18 cellular contexts compared by ENCODE assay signal in genomic region chr15:66911131-66911700, GRCh38.
DNase-seq lines count a peak whose midpoint lies in the region; ATAC-seq and TF ChIP-seq lines count a peak whose summit lies in the region.
"Had no signal": no experiment of that assay in that cellular context is flagged by ENCODE, and none has a peak within 500 bp of the region (broad histone marks: within the 10 kb centered on the region; RNA-seq: fewer than 3 reads in every experiment).

No MANE protein-coding gene starts in this region.

- H3K9me3 ChIP-seq in OCI-LY7 (ENCODE audit: low read length) = no peaks in the 10 kb centered on the region
- H3K9me3 ChIP-seq in neuronal stem cell (replicated peaks in 1 of 2; ENCODE audit: control insufficient read depth in 2 of 2, insufficient read depth in 1 of 2, low read depth in 1 of 2, low read length in 2 of 2) = peaks cover 0 to 1% of the 10 kb centered on the region in 2 donors
- H3K9me3 ChIP-seq: Peyer's patch had no signal

- no peaks in the 10 kb centered on the region for H3K79me2 ChIP-seq in OCI-LY7 (ENCODE audit: insufficient read depth, low read depth, low read length)

- H3K23ac ChIP-seq in neuronal stem cell (ENCODE audit: low read depth, low read length, poor library complexity) = no peak overlapping the region

- no peak overlapping the region for H3K27ac ChIP-seq in OCI-LY7 (ENCODE audit: low read depth, low read length, poor library complexity, severe bottlenecking)
- H3K27ac ChIP-seq in neuronal stem cell (replicated peaks; ENCODE audit: low read length) = no peak overlapping the region
- H3K27ac ChIP-seq: Peyer's patch had no signal

- H3K9ac ChIP-seq in neuronal stem cell (ENCODE audit: low read depth, low read length, poor library complexity) = no peak overlapping the region

- H3K4me3 ChIP-seq in OCI-LY7 (ENCODE audit: low read depth, low read length, poor library complexity, severe bottlenecking) = no peak overlapping the region
- H3K4me3 ChIP-seq in neuronal stem cell (ENCODE audit: low read length in 2 of 2) = no peak overlapping the region
- H3K4me3 ChIP-seq: Peyer's patch had no signal

- no peak overlapping the region for H4K91ac ChIP-seq in neuronal stem cell (ENCODE audit: low read depth, low read length, poor library complexity)

- H3K4me1 Mint-ChIP-seq in activated naive CD4-positive, alpha-beta T cell treated with anti-CD3 and anti-CD28 coated beads, Interleukin-2, amount 10 ng/mL, durations not matched to agents 7 days and 5 days = peaks cover 60% of the 10 kb centered on the region
- peaks cover 86% of the 10 kb centered on the region for H3K4me1 Mint-ChIP-seq in dendritic cell treated with granulocyte-macrophage colony-stimulating factor and Interleukin-4, amounts not matched to agents 40 ng/mL and 50 ng/mL, for 4 days (ENCODE audit: low read depth)

- WGBS in neuronal stem cell (ENCODE audit: extremely low coverage in 2 of 2, insufficient read length in 2 of 2, insufficient replicate concordance in 1 of 2), 2 donors = no CpG with 5 or more reads among the region's 13 CpGs

- peak overlapping the region; percentile 26 for H2BK120ac ChIP-seq in neuronal stem cell (ENCODE audit: low read depth, low read length)

- H3K4me2 ChIP-seq in OCI-LY7 (ENCODE audit: low read length) = no peak overlapping the region
- no peak overlapping the region for H3K4me2 ChIP-seq in neuronal stem cell (ENCODE audit: insufficient read depth, low read length, poor library complexity, severe bottlenecking)

- no peaks in the 10 kb centered on the region for H3K79me1 ChIP-seq in neuronal stem cell (ENCODE audit: low read depth, low read length)

- BruUV-seq in OCI-LY7 (replicated peaks; lab: Mats Ljungman, UMichigan) = no TSS peak

- intact Hi-C loops in OCI-LY7 (cut with micrococcal nuclease; ENCODE audit: unreplicated experiment) (no loop called here), head of caudate nucleus (cut with DNase I) (no loop called here)
- intact Hi-C loops in dendritic cell treated with granulocyte-macrophage colony-stimulating factor and Interleukin-4, amounts not matched to agents 40 ng/mL and 50 ng/mL, for 4 days (cut with micrococcal nuclease) = no loop called here

- DNase-seq in activated naive CD4-positive, alpha-beta T cell treated with anti-CD3 and anti-CD28 coated beads, Interleukin-2, amount 10 ng/mL, durations not matched to agents 7 days and 5 days = no peak
- no peak for DNase-seq in activated naive CD4-positive, alpha-beta T cell treated with anti-CD3 and anti-CD28 coated beads, Interleukin-2, amount 50 U/mL, for 72 hours (ENCODE audit: low spot score in 2 of 2)
- DNase-seq in OCI-LY7 (ENCODE audit: low spot score) (no peak), neuronal stem cell (ENCODE audit: low spot score) (no peak), head of caudate nucleus (no peak)
- DNase-seq: Calu3, DMS79, NCI-H1417, NCI-H2029, NCI-H2171, NCI-H510A, NCI-H774, Peyer's patch, Right ventricle myocardium superior had no signal

- peaks cover 33% of the 10 kb centered on the region for H3K27me3 Mint-ChIP-seq in activated naive CD4-positive, alpha-beta T cell treated with anti-CD3 and anti-CD28 coated beads, Interleukin-2, amount 10 ng/mL, durations not matched to agents 7 days and 5 days
- peaks cover 3% of the 10 kb centered on the region for H3K27me3 Mint-ChIP-seq in dendritic cell treated with granulocyte-macrophage colony-stimulating factor and Interleukin-4, amounts not matched to agents 40 ng/mL and 50 ng/mL, for 4 days

- H3K27ac Mint-ChIP-seq in activated naive CD4-positive, alpha-beta T cell treated with anti-CD3 and anti-CD28 coated beads, Interleukin-2, amount 10 ng/mL, durations not matched to agents 7 days and 5 days = peak overlapping the region; percentile 85
- H3K27ac Mint-ChIP-seq in activated naive CD4-positive, alpha-beta T cell treated with anti-CD3 and anti-CD28 coated beads, Interleukin-2, amount 50 U/mL, for 72 hours = no peak overlapping the region
- H3K27ac Mint-ChIP-seq in dendritic cell treated with granulocyte-macrophage colony-stimulating factor and Interleukin-4, amounts not matched to agents 40 ng/mL and 50 ng/mL, for 4 days = peak overlapping the region; percentile 79

- no peak overlapping the region for H2BK5ac ChIP-seq in neuronal stem cell (ENCODE audit: low read length)

- H3K27me3 ChIP-seq in neuronal stem cell (ENCODE audit: control insufficient read depth in 3 of 3, insufficient read depth in 3 of 3, low read depth in 1 of 3, low read length in 3 of 3) = peaks cover 0 to 13% (median 0%) of the 10 kb centered on the region in 3 experiments
- H3K27me3 ChIP-seq: Peyer's patch had no signal

- H2BK12ac ChIP-seq in neuronal stem cell (ENCODE audit: low read length) = no peak overlapping the region

- H2AFZ ChIP-seq in OCI-LY7 (ENCODE audit: low read length) (peak overlapping the region; percentile 2; the same call in 1 of the 2 replicates), neuronal stem cell (ENCODE audit: low read length) (no peak overlapping the region)

- no peaks in the 10 kb centered on the region for H3K9me2 ChIP-seq in OCI-LY7 (ENCODE audit: insufficient read depth, low read length)

- peaks cover 12% of the 10 kb centered on the region for H3K36me3 Mint-ChIP-seq in activated naive CD4-positive, alpha-beta T cell treated with anti-CD3 and anti-CD28 coated beads, Interleukin-2, amount 10 ng/mL, durations not matched to agents 7 days and 5 days
- peaks cover 0 to 5% of the 10 kb centered on the region in 2 donors for H3K36me3 Mint-ChIP-seq in activated naive CD4-positive, alpha-beta T cell treated with anti-CD3 and anti-CD28 coated beads, Interleukin-2, amount 50 U/mL, for 72 hours
- peaks cover 9% of the 10 kb centered on the region for H3K36me3 Mint-ChIP-seq in dendritic cell treated with granulocyte-macrophage colony-stimulating factor and Interleukin-4, amounts not matched to agents 40 ng/mL and 50 ng/mL, for 4 days (ENCODE audit: low read depth)

- POLR2A ChIA-PET in OCI-LY7 (lab: Charles Lee) = interaction anchor here (0.8 kb wide), 1 partner anchor 10 kb away, joined by 4 read pairs; no protein-coding TSS in a partner anchor

- no peak overlapping the region for H4K8ac ChIP-seq in neuronal stem cell (ENCODE audit: low read depth, low read length)

- no peaks in the 10 kb centered on the region for H4K20me1 ChIP-seq in OCI-LY7 (ENCODE audit: insufficient read depth, low read length)

- no peaks in the 10 kb centered on the region for H3K36me3 ChIP-seq in OCI-LY7 (ENCODE audit: insufficient read depth, low read length)
- H3K36me3 ChIP-seq in neuronal stem cell (replicated peaks in 1 of 2; ENCODE audit: control insufficient read depth in 2 of 2, insufficient read depth in 2 of 2, low read length in 2 of 2) = no peaks in the 10 kb centered on the region
- H3K36me3 ChIP-seq: Peyer's patch had no signal

- H3K4ac ChIP-seq in neuronal stem cell (ENCODE audit: low read length) = no peak overlapping the region

- H3K4me3 Mint-ChIP-seq in activated naive CD4-positive, alpha-beta T cell treated with anti-CD3 and anti-CD28 coated beads, Interleukin-2, amount 10 ng/mL, durations not matched to agents 7 days and 5 days = peak overlapping the region; percentile 6
- H3K4me3 Mint-ChIP-seq in dendritic cell treated with granulocyte-macrophage colony-stimulating factor and Interleukin-4, amounts not matched to agents 40 ng/mL and 50 ng/mL, for 4 days = no peak overlapping the region

- CTCF ChIA-PET in activated naive CD4-positive, alpha-beta T cell treated with anti-CD3 and anti-CD28 coated beads, Interleukin-2, amount 10 ng/mL, durations not matched to agents 7 days and 5 days (lab: Charles Lee) = interaction anchor here (0.6 to 6.7 kb wide), 3 partner anchors 9 to 684 kb away, joined by 3 to 31 read pairs (median 3); no protein-coding TSS in a partner anchor
- CTCF ChIA-PET in OCI-LY7 (lab: Charles Lee; ENCODE audit: unreplicated experiment) = interaction anchor here (0.8 kb wide), 1 partner anchor 11 kb away, joined by 4 read pairs; no protein-coding TSS in a partner anchor

- peak overlapping the region; percentile 5 for H2AK5ac ChIP-seq in neuronal stem cell (ENCODE audit: low read depth, low read length)

- peaks cover 29% of the 10 kb centered on the region for H3K4me1 ChIP-seq in OCI-LY7 (ENCODE audit: insufficient read depth, low read length, poor library complexity, severe bottlenecking)
- peaks cover 8 to 9% of the 10 kb centered on the region in 2 donors for H3K4me1 ChIP-seq in neuronal stem cell (ENCODE audit: control insufficient read depth in 2 of 2, insufficient read depth in 1 of 2, low read depth in 1 of 2, low read length in 2 of 2)
- H3K4me1 ChIP-seq: Peyer's patch had no signal

- peak overlapping the region; percentile 60 for H3K18ac ChIP-seq in neuronal stem cell (ENCODE audit: low read length)

- no peak overlapping the region for H3K14ac ChIP-seq in neuronal stem cell (ENCODE audit: low read length)

- TF ChIP-seq CTCF in OCI-LY7 (conservative IDR thresholded peaks at IDR 0.05; ENCODE audit: low read length) = no peak

- peak overlapping the region; percentile 49 for H2BK15ac ChIP-seq in neuronal stem cell (ENCODE audit: low read length)

- ATAC-seq in activated naive CD4-positive, alpha-beta T cell treated with anti-CD3 and anti-CD28 coated beads, Interleukin-2, amount 50 U/mL, for 72 hours = no peak
- ATAC-seq in GM18502 (IDR thresholded peaks at IDR 0.05; ENCODE audit: poor library complexity, unreplicated experiment) = no peak
- ATAC-seq: HCT116, SK-N-SH treated with all-trans-retinoic acid at 6 μM for 48 hours had no signal

- peaks cover 8% of the 10 kb centered on the region for H3K9me3 Mint-ChIP-seq in activated naive CD4-positive, alpha-beta T cell treated with anti-CD3 and anti-CD28 coated beads, Interleukin-2, amount 10 ng/mL, durations not matched to agents 7 days and 5 days
- H3K9me3 Mint-ChIP-seq in activated naive CD4-positive, alpha-beta T cell treated with anti-CD3 and anti-CD28 coated beads, Interleukin-2, amount 50 U/mL, for 72 hours = peaks cover 0 to 5% of the 10 kb centered on the region in 2 donors
- peaks cover 5% of the 10 kb centered on the region for H3K9me3 Mint-ChIP-seq in dendritic cell treated with granulocyte-macrophage colony-stimulating factor and Interleukin-4, amounts not matched to agents 40 ng/mL and 50 ng/mL, for 4 days

Comparison
In these comparisons a context has a peak if more than half of its experiments do, and no peak if none do; other contexts are left out.
1. H3K27ac Mint-ChIP-seq: peak in activated naive CD4-positive, alpha-beta T cell treated with anti-CD3 and anti-CD28 coated beads, Interleukin-2, amount 10 ng/mL, durations not matched to agents 7 days and 5 days (single experiment) and dendritic cell treated with granulocyte-macrophage colony-stimulating factor and Interleukin-4, amounts not matched to agents 40 ng/mL and 50 ng/mL, for 4 days (single experiment); none in activated naive CD4-positive, alpha-beta T cell treated with anti-CD3 and anti-CD28 coated beads, Interleukin-2, amount 50 U/mL, for 72 hours (0 of 2).